ENCODE assay signal across 8 cellular contexts in the genomic region with DNA sequence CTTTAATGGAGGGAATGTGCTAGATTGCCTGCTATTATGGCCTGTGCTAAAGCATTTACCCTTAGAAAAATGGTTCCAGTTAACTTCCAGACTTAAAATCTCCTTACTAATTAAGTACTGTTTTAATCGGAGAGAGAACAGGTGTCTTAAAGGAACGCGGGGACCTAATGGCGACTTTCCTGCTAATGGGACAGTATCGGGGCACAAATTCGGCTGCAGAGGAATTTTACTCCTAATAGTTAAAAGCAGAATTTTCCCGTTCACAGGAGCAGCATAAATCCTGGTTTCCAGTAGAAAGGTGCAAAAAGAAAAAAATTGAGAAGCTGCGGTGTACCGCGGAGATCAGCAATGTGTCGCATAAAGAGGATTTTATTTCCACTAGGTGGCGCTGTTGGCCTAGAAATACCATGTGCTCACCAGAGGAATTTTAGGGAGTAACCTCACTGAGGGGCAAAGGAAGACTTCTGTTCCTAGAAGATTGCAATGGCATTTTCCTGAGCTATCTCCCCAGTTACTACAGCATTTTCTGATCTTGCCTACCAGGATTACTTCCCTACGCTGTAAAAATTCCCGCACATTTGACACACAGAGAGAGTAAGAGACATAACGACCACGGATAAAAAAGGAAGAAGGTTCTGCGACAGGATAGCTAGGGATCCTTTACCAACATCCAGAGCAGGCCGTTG. TPM values are rescaled to one million over a fixed set of nuclear protein-coding genes. Genes with fewer than 3 reads are reported as not detected.
DNase-seq lines count a peak whose midpoint lies in the region; ATAC-seq and TF ChIP-seq lines count a peak whose summit lies in the region.

No MANE protein-coding gene starts in this region.

- H3K27ac ChIP-seq in SJSA1: no peak overlapping the region

- H3K9me3 Mint-ChIP-seq in IgD-negative memory B cell (peaks cover 0 to 19% (median 12%) of the 10 kb centered on the region in 3 donors), glutamatergic neuron (ENCODE audit: unreplicated experiment) (peaks cover 2% of the 10 kb centered on the region)
- H3K9me3 Mint-ChIP-seq in activated naive CD4-positive, alpha-beta T cell treated with anti-CD3 and anti-CD28 coated beads, Interleukin-2, amount 50 U/mL, for 24 hours: peaks cover 3% of the 10 kb centered on the region

- TF ChIP-seq CTCF in glutamatergic neuron (IDR thresholded peaks at IDR 0.05; ENCODE audit: partially characterized antibody, unreplicated experiment) (peak; percentile 94), retinal pigment epithelial cell (conservative IDR thresholded peaks at IDR 0.05; ENCODE audit: low read depth, low read length) (peak; percentile 60)

- H3K4me3 Mint-ChIP-seq in IgD-negative memory B cell (peak overlapping the region; percentile 7 to 58 (median 28)), glutamatergic neuron (ENCODE audit: unreplicated experiment) (no peak overlapping the region)
- H3K4me3 Mint-ChIP-seq in activated naive CD4-positive, alpha-beta T cell treated with anti-CD3 and anti-CD28 coated beads, Interleukin-2, amount 50 U/mL, for 24 hours: no peak overlapping the region

- peaks cover 3 to 17% (median 16%) of the 10 kb centered on the region in 3 donors for H3K4me1 Mint-ChIP-seq in IgD-negative memory B cell
- H3K4me1 Mint-ChIP-seq in activated naive CD4-positive, alpha-beta T cell treated with anti-CD3 and anti-CD28 coated beads, Interleukin-2, amount 50 U/mL, for 24 hours: no peaks in the 10 kb centered on the region
- no peaks in the 10 kb centered on the region for H3K4me1 Mint-ChIP-seq in glutamatergic neuron (ENCODE audit: low read depth, unreplicated experiment)

- ATAC-seq in HG03439 (IDR thresholded peaks at IDR 0.05; ENCODE audit: unreplicated experiment) (no peak), GM18517 (IDR thresholded peaks at IDR 0.05; ENCODE audit: unreplicated experiment) (no peak)

- DNase-seq in DMS79 (lab: John Stamatoyannopoulos, UW) (peak; percentile 8), SJSA1 (ENCODE audit: low read depth in 1 of 2, low spot score in 2 of 2) (peak; percentile 49 to 52), glutamatergic neuron (peak; percentile 47), retinal pigment epithelial cell (ENCODE audit: low read depth) (no peak)

- no peak overlapping the region for H3K4me3 ChIP-seq in SJSA1
- no peak overlapping the region for H3K4me3 ChIP-seq in retinal pigment epithelial cell (ENCODE audit: low read length)

- H3K27me3 Mint-ChIP-seq in IgD-negative memory B cell (peaks cover 4% of the 10 kb centered on the region), glutamatergic neuron (ENCODE audit: unreplicated experiment) (peaks cover 11% of the 10 kb centered on the region)
- peaks cover 35% of the 10 kb centered on the region for H3K27me3 Mint-ChIP-seq in activated naive CD4-positive, alpha-beta T cell treated with anti-CD3 and anti-CD28 coated beads, Interleukin-2, amount 50 U/mL, for 24 hours

- H3K4me1 ChIP-seq in SJSA1 (replicated peaks): no peaks in the 10 kb centered on the region

- peaks cover under 1% of the 10 kb centered on the region for H3K36me3 Mint-ChIP-seq in IgD-negative memory B cell
- peaks cover under 1% of the 10 kb centered on the region for H3K36me3 Mint-ChIP-seq in activated naive CD4-positive, alpha-beta T cell treated with anti-CD3 and anti-CD28 coated beads, Interleukin-2, amount 50 U/mL, for 24 hours
- H3K36me3 Mint-ChIP-seq in glutamatergic neuron (ENCODE audit: unreplicated experiment): peaks cover 9% of the 10 kb centered on the region

- no peaks in the 10 kb centered on the region for H3K36me3 ChIP-seq in SJSA1

- H3K27me3 ChIP-seq in SJSA1 (replicated peaks): no peaks in the 10 kb centered on the region; the same call in 1 of the 2 replicates

- H3K27ac Mint-ChIP-seq in IgD-negative memory B cell: no peak overlapping the region
- peak overlapping the region; percentile 41 for H3K27ac Mint-ChIP-seq in activated naive CD4-positive, alpha-beta T cell treated with anti-CD3 and anti-CD28 coated beads, Interleukin-2, amount 50 U/mL, for 24 hours
- no peak overlapping the region for H3K27ac Mint-ChIP-seq in glutamatergic neuron (ENCODE audit: unreplicated experiment)

- peaks cover 6% of the 10 kb centered on the region; the same call in 1 of the 2 replicates for H3K9me3 ChIP-seq in SJSA1 (replicated peaks)

RNA-seq across cellular contexts. Expression of a gene that starts 44.5 kb away (rescaled TPM):
- polyA plus RNA-seq in IgD-negative memory B cell: 3.8 TPM
- 1.7 and 2.7 TPM in 2 replicates for total RNA-seq in SJSA1 (2014; rRNA removed; shearing (Covaris generic))
- total RNA-seq in glutamatergic neuron (ENCODE audit: unreplicated experiment): 1.8 TPM

RNA-seq across cellular contexts. Expression of a gene that starts 56.1 kb away (rescaled TPM):
- polyA plus RNA-seq in IgD-negative memory B cell: not detected
- total RNA-seq in SJSA1 (2014; rRNA removed; shearing (Covaris generic)): 0.32 TPM in 1 of 2 replicates, not detected in the other
- total RNA-seq in glutamatergic neuron (ENCODE audit: unreplicated experiment): not detected

Comparison
In these comparisons a context has a peak if more than half of its experiments do, and no peak if none do; other contexts are left out.
1. H3K4me3 Mint-ChIP-seq: peak in IgD-negative memory B cell (4 of 4); none in activated naive CD4-positive, alpha-beta T cell treated with anti-CD3 and anti-CD28 coated beads, Interleukin-2, amount 50 U/mL, for 24 hours (single experiment) and glutamatergic neuron (single experiment).